ENCODE assay signal across 8 cellular contexts in the genomic region with DNA sequence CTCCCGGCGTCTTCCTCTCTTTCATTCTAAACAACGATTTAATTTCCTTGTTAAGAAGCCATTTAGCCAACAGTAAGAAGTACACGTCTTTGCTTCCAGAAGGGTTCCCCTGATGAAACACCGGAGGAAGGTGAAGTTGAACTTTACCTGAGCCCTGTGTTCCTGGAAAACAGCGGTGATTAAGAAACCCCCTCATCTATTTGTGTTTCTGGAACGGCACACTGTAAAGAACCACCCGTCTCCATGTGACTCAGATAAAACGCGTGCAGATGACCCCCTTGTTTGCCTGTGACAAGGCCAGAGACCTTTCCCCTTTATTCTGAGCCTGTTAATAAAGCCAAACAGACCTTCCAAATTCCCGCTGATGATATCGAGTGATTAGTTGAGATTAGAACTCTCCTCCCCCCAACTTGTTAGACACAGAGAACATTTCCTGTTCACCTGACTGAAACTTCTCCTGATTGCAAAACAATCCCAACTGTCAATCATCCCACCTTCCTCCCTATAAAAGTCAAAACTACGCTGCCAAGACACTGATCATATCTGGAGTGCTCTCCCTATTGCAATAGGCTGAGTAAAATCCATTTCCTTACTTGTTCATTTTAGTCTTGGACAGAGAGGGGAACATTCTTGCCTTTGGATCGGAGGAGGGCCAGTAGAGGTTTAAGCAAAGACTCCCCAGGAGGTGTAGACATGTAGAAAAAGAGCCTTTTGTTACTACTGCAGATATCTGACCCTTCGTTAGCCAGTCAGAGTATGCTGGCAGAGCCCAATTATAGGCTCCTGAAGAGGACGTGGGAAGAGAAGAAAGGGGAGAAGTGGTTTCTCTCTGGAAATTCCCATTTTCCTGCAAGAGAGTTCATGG. TPM values are rescaled to one million over a fixed set of nuclear protein-coding genes. Genes with fewer than 3 reads are reported as not detected.
DNase-seq lines count a peak whose midpoint lies in the region; ATAC-seq, FAIRE-seq and TF ChIP-seq lines count a peak whose summit lies in the region.

No MANE protein-coding gene starts in this region.

- peak overlapping the region; percentile 76 for H3K4me2 ChIP-seq in MM.1S (ENCODE audit: low read depth, low read length)
- H3K4me2 ChIP-seq in keratinocyte (ENCODE audit: control insufficient read depth, extremely low read depth, insufficient read depth, low read depth, low read length), result peak overlapping the region; percentile 100

- no peak for DNase-seq in GM06990 (ENCODE audit: extremely low read depth, insufficient read length)
- peak; percentile 42 for DNase-seq in MM.1S
- no peak for DNase-seq in ascending aorta (ENCODE audit: low spot score in 2 of 2)
- no peak for DNase-seq in keratinocyte (ENCODE audit: low read depth, low spot score)
- no peak for DNase-seq in ecto neural progenitor cell (ENCODE audit: low spot score)
- no peak for DNase-seq in central memory CD4-positive, alpha-beta T cell

- H3K4me3 ChIP-seq in GM06990 (replicated peaks; ENCODE audit: low read depth, low read length) (peak overlapping the region; percentile 82), MM.1S (ENCODE audit: low read length) (peak overlapping the region; percentile 97), ascending aorta (peak overlapping the region; percentile 84 to 86), keratinocyte (ENCODE audit: control insufficient read depth in 2 of 3, extremely low read depth in 1 of 3, insufficient read depth in 2 of 3, low read depth in 1 of 3, low read length in 3 of 3) (peak overlapping the region; percentile 85 to 96 (median 93)), subcutaneous abdominal adipose tissue (ENCODE audit: low read depth in 1 of 5, low read length in 5 of 5) (peak overlapping the region; percentile 80 to 94 (median 90))

- H3K27me3 ChIP-seq in GM06990 (replicated peaks; ENCODE audit: control insufficient read depth, insufficient read depth, low read length) (no peaks in the 10 kb centered on the region), MM.1S (replicated peaks; ENCODE audit: insufficient read depth, low read length) (no peaks in the 10 kb centered on the region), ascending aorta (no peaks in the 10 kb centered on the region), keratinocyte (ENCODE audit: control insufficient read depth, extremely low read depth, insufficient read depth, low read length) (no peaks in the 10 kb centered on the region), subcutaneous abdominal adipose tissue (ENCODE audit: control insufficient read depth in 5 of 5, insufficient read depth in 4 of 5, low read length in 5 of 5) (no peaks in the 10 kb centered on the region)

- H3K27ac ChIP-seq in MM.1S (ENCODE audit: low read length) (peak overlapping the region; percentile 76), ascending aorta (peak overlapping the region; percentile 84 to 95), keratinocyte (ENCODE audit: control insufficient read depth, insufficient read depth, low read length) (peak overlapping the region; percentile 100), subcutaneous abdominal adipose tissue (ENCODE audit: low read depth, low read length) (peak overlapping the region; percentile 98)

- H3K4me1 ChIP-seq in MM.1S (ENCODE audit: low read length) (peaks cover 10% of the 10 kb centered on the region), ascending aorta (peaks cover 0 to 10% of the 10 kb centered on the region in 2 donors), keratinocyte (ENCODE audit: control insufficient read depth, extremely low read depth, insufficient read depth, low read length) (peaks cover 23% of the 10 kb centered on the region), subcutaneous abdominal adipose tissue (ENCODE audit: control insufficient read depth in 5 of 5, insufficient read depth in 5 of 5, low read length in 5 of 5) (peaks cover 4 to 22% (median 20%) of the 10 kb centered on the region in 5 donors)

- dilution Hi-C loops in keratinocyte (cut with MboI; ENCODE audit: extremely low pct_ligation_motif_present, low sequenced_read_pairs), result no loop called here

- H3K36me3 ChIP-seq in GM06990 (ENCODE audit: control insufficient read depth, insufficient read depth, low read length) (peaks cover under 1% of the 10 kb centered on the region; the same call in 1 of the 2 replicates), MM.1S (replicated peaks; ENCODE audit: insufficient read depth, low read length) (0 out of 2 replicates have a peak, but pooled peaks cover 4% of the 10 kb centered on the region), ascending aorta (peaks cover 0 to 12% of the 10 kb centered on the region in 2 donors), keratinocyte (ENCODE audit: control insufficient read depth in 2 of 2, extremely low read depth in 1 of 2, insufficient read depth in 2 of 2, low read length in 2 of 2) (peaks cover under 1 to 7% of the 10 kb centered on the region in 2 experiments), subcutaneous abdominal adipose tissue (ENCODE audit: control insufficient read depth in 5 of 5, insufficient read depth in 5 of 5, low read length in 5 of 5) (peaks cover 5 to 10% (median 6%) of the 10 kb centered on the region in 5 donors)

- H4K20me1 ChIP-seq in MM.1S (ENCODE audit: insufficient read depth, low read length), result no peaks in the 10 kb centered on the region
- no peaks in the 10 kb centered on the region for H4K20me1 ChIP-seq in keratinocyte (ENCODE audit: control insufficient read depth, extremely low read depth, insufficient read depth, low read length)

- peak; percentile 19 for TF ChIP-seq CTCF in GM06990 (IDR thresholded peaks at IDR 0.05; ENCODE audit: insufficient read depth, low read length, poor library complexity, severe bottlenecking)
- TF ChIP-seq CTCF in MM.1S (IDR thresholded peaks at IDR 0.05; ENCODE audit: low read length), result no peak
- TF ChIP-seq CTCF in ascending aorta (IDR thresholded peaks at IDR 0.05), result no peak
- TF ChIP-seq CTCF in keratinocyte (optimal IDR thresholded peaks at IDR 0.05 in 1 of 3, IDR thresholded peaks at IDR 0.05 in 1 of 3, conservative IDR thresholded peaks at IDR 0.05 in 1 of 3; ENCODE audit: extremely low read depth in 1 of 3, insufficient read depth in 2 of 3, low read length in 3 of 3), result no peak

- H3F3A ChIP-seq in MM.1S (ENCODE audit: insufficient read depth, low read length), result peaks cover 14% of the 10 kb centered on the region

- no peaks in the 10 kb centered on the region for H3K9me1 ChIP-seq in keratinocyte (ENCODE audit: control insufficient read depth, extremely low read depth, insufficient read depth, low read length)

- H3K79me2 ChIP-seq in MM.1S (ENCODE audit: low read length) (peaks cover 41% of the 10 kb centered on the region), keratinocyte (ENCODE audit: control insufficient read depth, insufficient read depth, low read length) (peaks cover 40% of the 10 kb centered on the region)

- peak; percentile 61 for FAIRE-seq in keratinocyte (lab: Jason Lieb, UNC)

- intact Hi-C loops in ascending aorta (cut with DNase I), result loop anchor here (1.0 to 10.0 kb wide), 8 partner anchors 19 to 358 kb away; a partner anchor contains a TSS

- H3K9ac ChIP-seq in MM.1S (ENCODE audit: low read length), result peak overlapping the region; percentile 94
- peak overlapping the region; percentile 98 for H3K9ac ChIP-seq in keratinocyte (ENCODE audit: control insufficient read depth, extremely low read depth, insufficient read depth, low read length)
- peak overlapping the region; percentile 88 to 98 (median 95) for H3K9ac ChIP-seq in subcutaneous abdominal adipose tissue (ENCODE audit: low read length in 5 of 5)

- peak; percentile 7 for ATAC-seq in GM21619 (IDR thresholded peaks at IDR 0.05; ENCODE audit: unreplicated experiment)

- H3K9me2 ChIP-seq in MM.1S (replicated peaks; ENCODE audit: insufficient read depth, low read length), result no peaks in the 10 kb centered on the region

- H2AFZ ChIP-seq in MM.1S (ENCODE audit: low read length) (peak overlapping the region; percentile 53), keratinocyte (ENCODE audit: control insufficient read depth, low read length) (peak overlapping the region; percentile 97)

- H3K9me3 ChIP-seq in MM.1S (replicated peaks; ENCODE audit: insufficient read depth, low read length) (no peaks in the 10 kb centered on the region), ascending aorta (no peaks in the 10 kb centered on the region), keratinocyte (ENCODE audit: control insufficient read depth, low read depth, low read length) (no peaks in the 10 kb centered on the region), subcutaneous abdominal adipose tissue (ENCODE audit: control insufficient read depth in 5 of 5, low read length in 5 of 5) (peaks cover 0 to 5% (median 3%) of the 10 kb centered on the region in 5 donors)

RNA-seq across cellular contexts. Expression of a gene that starts 0.9 kb away (rescaled TPM):
- total RNA-seq in ascending aorta, result 54.6 TPM
- 34.8 to 52.0 TPM (median 50.3 TPM) in 3 replicates for polyA plus RNA-seq in keratinocyte
- 104 TPM for polyA plus RNA-seq in keratinocyte (2011; ENCODE audit: low read depth)
- polyA plus RNA-seq in keratinocyte (2011; cell fraction: cytosol; rRNA removed), result 33.7 and 49.1 TPM in 2 replicates
- polyA plus RNA-seq in keratinocyte (2011; cell fraction: nucleus; rRNA removed), result 73.8 and 77.6 TPM in 2 replicates
- polyA plus RNA-seq in keratinocyte (2012; ENCODE audit: low replicate concordance), result 39.4 and 42.1 TPM in 2 replicates
- 9.0 to 37.7 TPM (median 19.2 TPM) in 3 replicates for polyA minus RNA-seq in keratinocyte
- 35.9 TPM for polyA minus RNA-seq in keratinocyte (2011; cell fraction: cytosol; rRNA and poly(A)+ RNA removed)
- polyA minus RNA-seq in keratinocyte (2011; cell fraction: nucleus; rRNA and poly(A)+ RNA removed), result 24.9 and 42.1 TPM in 2 replicates

RNA-seq across cellular contexts. Expression of a gene that starts 8.3 kb away (rescaled TPM):
- total RNA-seq in ascending aorta, result 1.3 TPM
- polyA plus RNA-seq in keratinocyte, result not detected in 3 replicates
- polyA plus RNA-seq in keratinocyte (2011; ENCODE audit: low read depth), result not detected
- not detected in 2 replicates for polyA plus RNA-seq in keratinocyte (2011; cell fraction: cytosol; rRNA removed)
- 0.13 TPM in 1 of 2 replicates, not detected in the other for polyA plus RNA-seq in keratinocyte (2011; cell fraction: nucleus; rRNA removed)
- 0.07 TPM in 1 of 2 replicates, not detected in the other for polyA plus RNA-seq in keratinocyte (2012; ENCODE audit: low replicate concordance)
- not detected in 3 replicates for polyA minus RNA-seq in keratinocyte
- polyA minus RNA-seq in keratinocyte (2011; cell fraction: cytosol; rRNA and poly(A)+ RNA removed), result not detected
- polyA minus RNA-seq in keratinocyte (2011; cell fraction: nucleus; rRNA and poly(A)+ RNA removed), result not detected in 2 replicates
